Comparison of ENCODE assay signal across 8 cellular contexts in the genomic region with DNA sequence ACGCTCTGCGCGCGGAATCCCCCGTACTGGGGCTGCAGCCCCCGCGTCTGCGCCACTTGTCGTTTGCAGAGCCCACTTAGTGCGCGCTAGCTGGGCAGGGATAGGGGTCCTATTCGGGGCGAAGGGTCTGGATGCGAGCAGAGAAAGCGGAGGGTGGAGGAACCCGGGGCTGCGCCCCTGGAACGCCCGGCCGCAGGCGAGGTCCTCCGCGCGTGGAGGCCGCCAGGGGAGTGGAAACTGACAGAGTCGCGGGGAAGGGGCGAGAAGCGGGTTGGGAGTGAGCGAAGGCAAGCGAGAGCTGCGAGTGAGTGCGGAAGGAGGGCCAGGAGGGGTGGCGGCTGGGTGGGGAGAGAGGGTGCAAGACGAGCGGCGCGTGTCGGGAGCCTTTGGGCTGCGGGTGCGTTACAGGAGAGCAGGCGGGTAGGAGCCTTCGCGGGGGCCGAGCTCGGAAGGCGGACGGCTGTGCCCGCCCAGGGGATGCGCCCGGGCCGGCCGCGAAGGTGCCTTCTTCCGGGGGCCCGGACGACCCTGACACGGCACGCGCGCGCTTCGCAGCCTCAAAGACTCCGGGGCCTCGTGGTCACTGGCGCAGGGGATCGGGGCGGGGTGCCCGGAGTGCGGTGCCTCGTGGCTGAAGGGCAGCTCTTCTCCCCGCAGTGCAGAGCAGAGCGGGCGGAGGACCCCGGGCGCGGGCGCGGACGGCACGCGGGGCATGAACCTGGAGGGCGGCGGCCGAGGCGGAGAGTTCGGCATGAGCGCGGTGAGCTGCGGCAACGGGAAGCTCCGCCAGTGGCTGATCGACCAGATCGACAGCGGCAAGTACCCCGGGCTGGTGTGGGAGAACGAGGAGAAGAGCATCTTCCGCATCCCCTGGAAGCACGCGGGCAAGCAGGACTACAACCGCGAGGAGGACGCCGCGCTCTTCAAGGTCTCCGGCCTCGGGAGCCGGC. TPM values are rescaled to one million over a fixed set of nuclear protein-coding genes. Genes with fewer than 3 reads are reported as not detected.
A peak's percentile ranks its signal among the peaks of the same experiment; 100 is the strongest.
DNase-seq lines count a peak whose midpoint lies in the region; ATAC-seq, FAIRE-seq and TF ChIP-seq lines count a peak whose summit lies in the region.
"Had no signal": no experiment of that assay in that cellular context is flagged by ENCODE, and none has a peak within 500 bp of the region (broad histone marks: within the 10 kb centered on the region; RNA-seq: fewer than 3 reads in every experiment).

No MANE protein-coding gene starts in this region.

- intact Hi-C loops in kidney (cut with DNase I) (no loop called here), PC-3 (cut with micrococcal nuclease) (loop anchor here (10.0 kb wide), 1 partner anchor 82 kb away; no protein-coding TSS in a partner anchor)

- H3K4me3 ChIP-seq in kidney (ENCODE audit: low read length in 2 of 2) (no peak overlapping the region), stomach smooth muscle (ENCODE audit: low read length in 2 of 2) (peak overlapping the region; percentile 45 to 63), PC-3 (ENCODE audit: low read length) (no peak overlapping the region), SK-N-SH (ENCODE audit: low read depth in 2 of 2, low read length in 1 of 2) (no peak overlapping the region)

- no peak overlapping the region for H3K27ac ChIP-seq in kidney (ENCODE audit: low read depth in 2 of 2, low read length in 2 of 2)
- H3K27ac ChIP-seq in stomach smooth muscle (ENCODE audit: low read length) = no peak overlapping the region
- H3K27ac ChIP-seq in PC-3 (ENCODE audit: low read length) = no peak overlapping the region
- no peak overlapping the region for H3K27ac ChIP-seq in SK-N-SH (ENCODE audit: low read depth in 2 of 2, low read length in 1 of 2)

- no peaks in the 10 kb centered on the region for H3K79me2 ChIP-seq in PC-3 (ENCODE audit: low read length)
- H3K79me2 ChIP-seq in SK-N-SH (ENCODE audit: insufficient read depth) = no peaks in the 10 kb centered on the region

- no peak for TF ChIP-seq RAD21 in SK-N-SH (IDR thresholded peaks at IDR 0.05; ENCODE audit: low read length)

- H3K4me1 ChIP-seq in kidney (ENCODE audit: control insufficient read depth in 1 of 2, insufficient read depth in 1 of 2, low read depth in 1 of 2, low read length in 2 of 2) (peaks cover 0 to 13% of the 10 kb centered on the region in 2 donors), stomach smooth muscle (ENCODE audit: control insufficient read depth, insufficient read depth, low read length) (peaks cover 27% of the 10 kb centered on the region), PC-3 (ENCODE audit: insufficient read depth, low read length) (no peaks in the 10 kb centered on the region), SK-N-SH (ENCODE audit: control insufficient read depth in 1 of 2, insufficient read depth in 2 of 2, low read depth in 1 of 2, low read length in 1 of 2) (no peaks in the 10 kb centered on the region)

- POLR2A ChIA-PET in PC-3 (lab: Charles Lee; ENCODE audit: unreplicated experiment) (no interaction called here), SK-N-SH (lab: Yijun Ruan, JAX) (no interaction called here)

- H3K27me3 ChIP-seq in stomach smooth muscle (ENCODE audit: control insufficient read depth in 1 of 2, insufficient read depth in 2 of 2, low read length in 2 of 2) = peaks cover 37 to 50% of the 10 kb centered on the region in 2 donors
- H3K27me3 ChIP-seq in PC-3 (ENCODE audit: low read length) = peaks cover 77% of the 10 kb centered on the region
- peaks cover 89% of the 10 kb centered on the region for H3K27me3 ChIP-seq in SK-N-SH (ENCODE audit: insufficient read depth)

- DNase-seq in MV-4-11 (lab: John Stamatoyannopoulos, UW) (peak; percentile 3), kidney (peak; percentile 77), PC-3 (no peak), SK-N-SH (no peak)
- peak; percentile 55 for DNase-seq in activated naive CD4-positive, alpha-beta T cell treated with anti-CD3 and anti-CD28 coated beads, Interleukin-2, amount 50 U/mL, for 16 hours

- no peaks in the 10 kb centered on the region for H3K9me2 ChIP-seq in PC-3 (replicated peaks; ENCODE audit: low read length)
- no peaks in the 10 kb centered on the region for H3K9me2 ChIP-seq in SK-N-SH

- H2AFZ ChIP-seq in PC-3 (ENCODE audit: low read length) (no peak overlapping the region), SK-N-SH (ENCODE audit: low read depth) (no peak overlapping the region)

- no TSS peak for BruUV-seq in PC-3 (replicated peaks; lab: Mats Ljungman, UMichigan)

- H4K20me1 ChIP-seq in PC-3 (ENCODE audit: low read length) = no peaks in the 10 kb centered on the region
- H4K20me1 ChIP-seq in SK-N-SH (ENCODE audit: insufficient read depth) = no peaks in the 10 kb centered on the region

- no peak overlapping the region for H3K4me2 ChIP-seq in PC-3 (ENCODE audit: low read length)
- no peak overlapping the region for H3K4me2 ChIP-seq in SK-N-SH

- H3K9ac ChIP-seq in kidney (ENCODE audit: low read length in 2 of 2) (no peak overlapping the region), stomach smooth muscle (ENCODE audit: low read length in 2 of 2) (no peak overlapping the region), PC-3 (ENCODE audit: low read length) (no peak overlapping the region), SK-N-SH (no peak overlapping the region)

- ATAC-seq in GM21619 (IDR thresholded peaks at IDR 0.05; ENCODE audit: unreplicated experiment) (no peak), PC-3 (no peak)

- FAIRE-seq in kidney (lab: Jason Lieb, UNC) = no peak
- FAIRE-seq: islet of Langerhans had no signal

- TF ChIP-seq EP300 in SK-N-SH (IDR thresholded peaks at IDR 0.05; ENCODE audit: borderline replicate concordance in 1 of 2, low read depth in 1 of 2, low read length in 1 of 2) = no peak

- TF ChIP-seq CTCF in kidney (IDR thresholded peaks at IDR 0.05; ENCODE audit: borderline replicate concordance, extremely low read depth, insufficient read depth) = no peak
- TF ChIP-seq CTCF in PC-3 (conservative IDR thresholded peaks at IDR 0.05; ENCODE audit: low read depth, low read length) = no peak
- TF ChIP-seq CTCF in SK-N-SH (IDR thresholded peaks at IDR 0.05) = no peak

- H3K9me3 ChIP-seq in kidney (ENCODE audit: control insufficient read depth in 1 of 2, low read length in 2 of 2) = no peaks in the 10 kb centered on the region
- H3K9me3 ChIP-seq in stomach smooth muscle (ENCODE audit: control insufficient read depth in 2 of 2, low read length in 2 of 2) = no peaks in the 10 kb centered on the region
- H3K9me3 ChIP-seq in PC-3 (ENCODE audit: low read length) = no peaks in the 10 kb centered on the region
- no peaks in the 10 kb centered on the region for H3K9me3 ChIP-seq in SK-N-SH

- WGBS in SK-N-SH (ENCODE audit: low lambda C conversion rate) = 19% methylated on average over 21 of the region's 108 CpGs

- CTCF ChIA-PET in PC-3 (lab: Charles Lee) = no interaction called here
- CTCF ChIA-PET in SK-N-SH (lab: Yijun Ruan, JAX) = no interaction called here

- H3K36me3 ChIP-seq in kidney (ENCODE audit: control insufficient read depth in 1 of 2, insufficient read depth in 2 of 2, low read length in 2 of 2) = no peaks in the 10 kb centered on the region
- no peaks in the 10 kb centered on the region for H3K36me3 ChIP-seq in stomach smooth muscle (ENCODE audit: control insufficient read depth in 2 of 2, insufficient read depth in 2 of 2, low read length in 2 of 2)
- no peaks in the 10 kb centered on the region for H3K36me3 ChIP-seq in PC-3 (ENCODE audit: low read depth, low read length)
- no peaks in the 10 kb centered on the region for H3K36me3 ChIP-seq in SK-N-SH (replicated peaks in 1 of 2; ENCODE audit: control insufficient read depth in 1 of 2, insufficient read depth in 2 of 2, low read length in 1 of 2)

- H3F3A ChIP-seq in PC-3 (ENCODE audit: low read length, unreplicated experiment) (no peaks in the 10 kb centered on the region), SK-N-SH (replicated peaks; ENCODE audit: insufficient read depth) (no peaks in the 10 kb centered on the region)

TF ChIP-seq in SK-N-SH, 30 proteins besides CTCF, POLR2A, EP300 and RAD21:
- TF ChIP-seq POLR2AphosphoS5 (IDR thresholded peaks at IDR 0.05; ENCODE audit: low read depth, low read length) (no peak), TAF1 (IDR thresholded peaks at IDR 0.05; ENCODE audit: borderline replicate concordance, low read depth, low read length) (no peak), FOXJ3 (CRISPR knock-in tag; IDR thresholded peaks at IDR 0.05) (no peak), SMC3 (IDR thresholded peaks at IDR 0.05; ENCODE audit: low read depth, low read length) (no peak), MAX (IDR thresholded peaks at IDR 0.05; ENCODE audit: low read depth) (no peak), ELF1 (IDR thresholded peaks at IDR 0.05) (no peak), TCF12 (IDR thresholded peaks at IDR 0.05) (no peak), JUND (IDR thresholded peaks at IDR 0.05) (no peak), MXI1 (IDR thresholded peaks at IDR 0.05; ENCODE audit: low read depth, low read length) (no peak), TEAD4 (IDR thresholded peaks at IDR 0.05; ENCODE audit: borderline replicate concordance, insufficient read depth) (no peak), GATA2 (CRISPR knock-in tag; IDR thresholded peaks at IDR 0.05) (no peak), MEF2A (IDR thresholded peaks at IDR 0.05; ENCODE audit: borderline replicate concordance, low read depth) (no peak)

RNA-seq across cellular contexts. Expression of gene IRF4, which starts 1.2 kb away (rescaled TPM):
- total RNA-seq in kidney = 23.7 TPM
- polyA plus RNA-seq in kidney (ENCODE audit: insufficient read depth, low read depth, low replicate concordance) = not detected
- 0.15 TPM in 1 of 2 replicates, not detected in the other for total RNA-seq in PC-3 (2014; rRNA removed)
- polyA plus RNA-seq in SK-N-SH (2012; rRNA removed) = not detected in 2 replicates
- polyA plus RNA-seq in SK-N-SH (2012; cell fraction: cytosol; rRNA removed) = under 0.01 TPM in 1 of 2 replicates, not detected in the other
- 0.01 TPM in 1 of 2 replicates, not detected in the other for polyA plus RNA-seq in SK-N-SH (2012; cell fraction: nucleus; rRNA removed)

Comparison
In these comparisons a context has a peak if more than half of its experiments do, and no peak if none do; other contexts are left out.
1. DNase-seq: peak in MV-4-11 (single experiment), activated naive CD4-positive, alpha-beta T cell treated with anti-CD3 and anti-CD28 coated beads, Interleukin-2, amount 50 U/mL, for 16 hours (single experiment) and kidney (single experiment); none in PC-3 (single experiment) and SK-N-SH (single experiment).
2. H3K4me3 ChIP-seq: peak in stomach smooth muscle (2 of 2); none in kidney (0 of 2), PC-3 (single experiment) and SK-N-SH (0 of 2).
3. RNA of gene IRF4, which starts 1.2 kb away (total RNA-seq): 23.7 TPM in kidney (single experiment); 0.15 TPM in PC-3; every median in the first group is over 10 times any median in the second.